ENCODE assay signal across 16 cellular contexts in the genomic region with DNA sequence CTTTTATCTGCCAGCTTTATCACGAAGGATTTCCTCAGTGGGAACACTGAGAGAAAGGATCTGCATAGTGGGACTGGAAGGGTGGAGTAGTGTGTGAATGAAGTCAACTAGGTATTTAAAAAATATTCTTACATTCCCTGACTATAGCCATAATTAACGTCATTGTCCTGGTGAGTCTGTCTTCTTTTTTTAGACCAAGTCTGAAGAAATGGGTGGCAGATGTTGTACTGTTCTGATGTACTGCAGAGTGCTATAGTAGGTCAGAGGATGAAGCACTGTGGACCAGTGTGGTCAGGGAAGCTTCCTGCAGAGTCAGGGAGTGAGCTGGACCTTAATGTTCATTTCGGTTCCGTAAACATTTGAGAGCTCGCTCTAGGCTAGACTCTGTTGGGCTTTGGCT. TPM values are rescaled to one million over a fixed set of nuclear protein-coding genes. Genes with fewer than 3 reads are reported as not detected.
DNase-seq lines count a peak whose midpoint lies in the region; ATAC-seq and TF ChIP-seq lines count a peak whose summit lies in the region.
"Had no signal": no experiment of that assay in that cellular context is flagged by ENCODE, and none has a peak within 500 bp of the region (broad histone marks: within the 10 kb centered on the region; RNA-seq: fewer than 3 reads in every experiment).

No MANE protein-coding gene starts in this region.

- no peak overlapping the region for H2AFZ ChIP-seq in MM.1S (ENCODE audit: low read length)
- H2AFZ ChIP-seq: PC-9 had no signal

- H3K9me3 Mint-ChIP-seq in glutamatergic neuron (ENCODE audit: unreplicated experiment), result no peaks in the 10 kb centered on the region
- H3K9me3 Mint-ChIP-seq in stimulated activated naive B cell treated with anti-CD40 and anti-IgM and Interleukin-4, amounts not matched to agents 10 μg/mL and 1 μg/mL and 100 μg/mL, for 72 hours, result peaks cover 0 to 2% of the 10 kb centered on the region in 2 donors
- no peaks in the 10 kb centered on the region for H3K9me3 Mint-ChIP-seq in effector memory CD8-positive, alpha-beta T cell
- H3K9me3 Mint-ChIP-seq: activated naive CD8-positive, alpha-beta T cell treated with anti-CD3 and anti-CD28 coated beads for 36 hours; activated T-cell treated with anti-CD3 and anti-CD28 coated beads, Interleukin-2, amount 50 U/mL, for 4 hours had no signal

- H3K79me2 ChIP-seq in MM.1S (ENCODE audit: low read length), result no peaks in the 10 kb centered on the region

- H3K27me3 ChIP-seq in heart right ventricle (no peaks in the 10 kb centered on the region), right atrium auricular region (no peaks in the 10 kb centered on the region), RWPE2 (ENCODE audit: insufficient read depth, poor library complexity, severe bottlenecking) (no peaks in the 10 kb centered on the region), MM.1S (replicated peaks; ENCODE audit: insufficient read depth, low read length) (no peaks in the 10 kb centered on the region)
- H3K27me3 ChIP-seq: left lung had no signal

- H4K20me1 ChIP-seq in MM.1S (ENCODE audit: insufficient read depth, low read length), result no peaks in the 10 kb centered on the region

- H3K27ac Mint-ChIP-seq in glutamatergic neuron (ENCODE audit: unreplicated experiment), result peak overlapping the region; percentile 44
- H3K27ac Mint-ChIP-seq in stimulated activated naive B cell treated with anti-CD40 and anti-IgM and Interleukin-4, amounts not matched to agents 10 μg/mL and 1 μg/mL and 100 μg/mL, for 72 hours, result peak overlapping the region; percentile 21
- no peak overlapping the region for H3K27ac Mint-ChIP-seq in effector memory CD8-positive, alpha-beta T cell
- H3K27ac Mint-ChIP-seq: activated naive CD8-positive, alpha-beta T cell treated with anti-CD3 and anti-CD28 coated beads for 36 hours had no signal

- H3K4me3 ChIP-seq in heart right ventricle (no peak overlapping the region), right atrium auricular region (no peak overlapping the region), RWPE2 (ENCODE audit: severe bottlenecking) (no peak overlapping the region), MM.1S (ENCODE audit: low read length) (no peak overlapping the region)
- H3K4me3 ChIP-seq: left lung, PC-9 had no signal

- no peak overlapping the region for H3K4me2 ChIP-seq in MM.1S (ENCODE audit: low read depth, low read length)

- H3K27ac ChIP-seq in heart right ventricle, result no peak overlapping the region
- H3K27ac ChIP-seq in right atrium auricular region, result no peak overlapping the region
- peak overlapping the region; percentile 36 for H3K27ac ChIP-seq in RWPE2 (ENCODE audit: poor library complexity, severe bottlenecking)
- H3K27ac ChIP-seq in MM.1S (ENCODE audit: low read length), result no peak overlapping the region
- H3K27ac ChIP-seq: left lung, VCaP had no signal

- H3K36me3 ChIP-seq in heart right ventricle (no peaks in the 10 kb centered on the region), right atrium auricular region (no peaks in the 10 kb centered on the region), RWPE2 (ENCODE audit: low read depth) (no peaks in the 10 kb centered on the region), MM.1S (replicated peaks; ENCODE audit: insufficient read depth, low read length) (no peaks in the 10 kb centered on the region)
- H3K36me3 ChIP-seq: left lung had no signal

- TF ChIP-seq CTCF in heart right ventricle (IDR thresholded peaks at IDR 0.05), result no peak
- TF ChIP-seq CTCF in right atrium auricular region (IDR thresholded peaks at IDR 0.05), result no peak
- TF ChIP-seq CTCF in RWPE2 (IDR thresholded peaks at IDR 0.05; ENCODE audit: poor library complexity, severe bottlenecking), result no peak
- no peak for TF ChIP-seq CTCF in glutamatergic neuron (IDR thresholded peaks at IDR 0.05; ENCODE audit: partially characterized antibody, unreplicated experiment)
- no peak for TF ChIP-seq CTCF in MM.1S (IDR thresholded peaks at IDR 0.05; ENCODE audit: low read length)

- no peak overlapping the region for H3K9ac ChIP-seq in MM.1S (ENCODE audit: low read length)

- peaks cover 35% of the 10 kb centered on the region for H3K4me1 Mint-ChIP-seq in glutamatergic neuron (ENCODE audit: low read depth, unreplicated experiment)
- H3K4me1 Mint-ChIP-seq in stimulated activated naive B cell treated with anti-CD40 and anti-IgM and Interleukin-4, amounts not matched to agents 10 μg/mL and 1 μg/mL and 100 μg/mL, for 72 hours, result peaks cover 66 to 88% of the 10 kb centered on the region in 2 donors
- peaks cover 32 to 56% of the 10 kb centered on the region in 2 donors for H3K4me1 Mint-ChIP-seq in effector memory CD8-positive, alpha-beta T cell (ENCODE audit: low read depth in 2 of 2)

- H3K4me3 Mint-ChIP-seq in glutamatergic neuron (ENCODE audit: unreplicated experiment), result no peak overlapping the region
- H3K4me3 Mint-ChIP-seq in stimulated activated naive B cell treated with anti-CD40 and anti-IgM and Interleukin-4, amounts not matched to agents 10 μg/mL and 1 μg/mL and 100 μg/mL, for 72 hours, result peak overlapping the region in 1 of 2 donors; percentile 24
- no peak overlapping the region for H3K4me3 Mint-ChIP-seq in effector memory CD8-positive, alpha-beta T cell
- H3K4me3 Mint-ChIP-seq: activated naive CD8-positive, alpha-beta T cell treated with anti-CD3 and anti-CD28 coated beads for 36 hours; activated T-cell treated with anti-CD3 and anti-CD28 coated beads, Interleukin-2, amount 50 U/mL, for 4 hours had no signal

- no peaks in the 10 kb centered on the region for H3K9me3 ChIP-seq in heart right ventricle
- no peaks in the 10 kb centered on the region for H3K9me3 ChIP-seq in right atrium auricular region
- H3K9me3 ChIP-seq in RWPE2 (ENCODE audit: severe bottlenecking), result no peaks in the 10 kb centered on the region
- no peaks in the 10 kb centered on the region for H3K9me3 ChIP-seq in MM.1S (replicated peaks; ENCODE audit: insufficient read depth, low read length)
- H3K9me3 ChIP-seq: left lung had no signal

- WGBS in heart right ventricle, 2 donors, result 66 to 71% methylated on average over 5 of the region's 5 CpGs

- H3K4me1 ChIP-seq in heart right ventricle, result peaks cover 6 to 45% (median 22%) of the 10 kb centered on the region in 9 donors
- peaks cover 0 to 23% of the 10 kb centered on the region in 2 donors for H3K4me1 ChIP-seq in right atrium auricular region
- H3K4me1 ChIP-seq in RWPE2 (ENCODE audit: insufficient read depth, poor library complexity, severe bottlenecking), result peaks cover 27% of the 10 kb centered on the region
- 0 out of 2 replicates have a peak, but pooled peaks cover 3% of the 10 kb centered on the region for H3K4me1 ChIP-seq in MM.1S (ENCODE audit: low read length)

- ATAC-seq in heart right ventricle, result peak in 7 of 8 donors; percentile 38 to 81 (median 70)
- ATAC-seq in RWPE2 (ENCODE audit: low read depth), result no peak
- no peak for ATAC-seq in stimulated activated naive B cell treated with anti-CD40 and anti-IgM and Interleukin-4, amounts not matched to agents 10 μg/mL and 1 μg/mL and 100 μg/mL, for 72 hours (replicated peaks)
- ATAC-seq in GM18858 (IDR thresholded peaks at IDR 0.05; ENCODE audit: unreplicated experiment), result no peak
- no peak for ATAC-seq in effector memory CD8-positive, alpha-beta T cell (replicated peaks)

- intact Hi-C loops in heart right ventricle (cut with DNase I), result no loop called here

- peaks cover 9% of the 10 kb centered on the region for H3K36me3 Mint-ChIP-seq in glutamatergic neuron (ENCODE audit: unreplicated experiment)
- peaks cover 13 to 15% of the 10 kb centered on the region in 2 donors for H3K36me3 Mint-ChIP-seq in stimulated activated naive B cell treated with anti-CD40 and anti-IgM and Interleukin-4, amounts not matched to agents 10 μg/mL and 1 μg/mL and 100 μg/mL, for 72 hours
- H3K36me3 Mint-ChIP-seq in effector memory CD8-positive, alpha-beta T cell (ENCODE audit: insufficient read depth), result peaks cover 1% of the 10 kb centered on the region

- no peak for DNase-seq in heart right ventricle
- no peak for DNase-seq in right atrium auricular region (ENCODE audit: low spot score)
- DNase-seq in RWPE2 (ENCODE audit: low spot score), result no peak
- no peak for DNase-seq in glutamatergic neuron
- DNase-seq in stimulated activated naive B cell treated with anti-CD40 and anti-IgM and Interleukin-4, amounts not matched to agents 10 μg/mL and 1 μg/mL and 100 μg/mL, for 72 hours, result no peak
- DNase-seq in effector memory CD8-positive, alpha-beta T cell, result no peak
- DNase-seq in MM.1S, result no peak
- DNase-seq: activated CD4-positive, alpha-beta T cell treated with anti-CD3 and anti-CD28 coated beads, Interleukin-2, amount 50 U/mL, for 48 hours; activated naive CD8-positive, alpha-beta T cell treated with anti-CD3 and anti-CD28 coated beads for 36 hours; activated T-cell treated with anti-CD3 and anti-CD28 coated beads, Interleukin-2, amount 50 U/mL, for 4 hours; left lung; NCI-H2081 treated with DMSO at 0.1 percent for 48 hours; PC-9; stimulated activated CD4-positive, alpha-beta T cell treated with anti-CD3 and anti-CD28 coated beads, Interleukin-15, amount 100 ng/mL, for 24 hours had no signal

- H3K9me2 ChIP-seq in MM.1S (replicated peaks; ENCODE audit: insufficient read depth, low read length), result no peaks in the 10 kb centered on the region

- H3F3A ChIP-seq in MM.1S (ENCODE audit: insufficient read depth, low read length), result no peaks in the 10 kb centered on the region

- peaks cover 3% of the 10 kb centered on the region for H3K27me3 Mint-ChIP-seq in glutamatergic neuron (ENCODE audit: unreplicated experiment)
- H3K27me3 Mint-ChIP-seq in stimulated activated naive B cell treated with anti-CD40 and anti-IgM and Interleukin-4, amounts not matched to agents 10 μg/mL and 1 μg/mL and 100 μg/mL, for 72 hours, result no peaks in the 10 kb centered on the region
- no peaks in the 10 kb centered on the region for H3K27me3 Mint-ChIP-seq in effector memory CD8-positive, alpha-beta T cell
- H3K27me3 Mint-ChIP-seq: activated naive CD8-positive, alpha-beta T cell treated with anti-CD3 and anti-CD28 coated beads for 36 hours had no signal

RNA-seq across cellular contexts. Expression of a gene that starts 11.9 kb away (rescaled TPM):
- 100 to 1,000 TPM in 5 of 10 donors, 10 to 100 TPM in 5; 81.3 to 127 (median 104) TPM for total RNA-seq in heart right ventricle
- 1 to 10 TPM; 2.1 to 7.1 TPM for polyA plus RNA-seq in heart right ventricle
- 100 to 1,000 TPM; 140 to 199 TPM for total RNA-seq in right atrium auricular region
- total RNA-seq in glutamatergic neuron (ENCODE audit: unreplicated experiment), result 406 TPM

Comparison
In these comparisons a context has a peak if more than half of its experiments do, and no peak if none do; other contexts are left out.
1. ATAC-seq: peak in heart right ventricle (7 of 8); none in RWPE2 (single experiment), stimulated activated naive B cell treated with anti-CD40 and anti-IgM and Interleukin-4, amounts not matched to agents 10 μg/mL and 1 μg/mL and 100 μg/mL, for 72 hours (0 of 2), GM18858 (single experiment) and effector memory CD8-positive, alpha-beta T cell (single experiment).
2. H3K27ac Mint-ChIP-seq: peak in glutamatergic neuron (single experiment) and stimulated activated naive B cell treated with anti-CD40 and anti-IgM and Interleukin-4, amounts not matched to agents 10 μg/mL and 1 μg/mL and 100 μg/mL, for 72 hours (single experiment); none in effector memory CD8-positive, alpha-beta T cell (0 of 2).